Comparison of ENCODE assay signal across 1 cellular context in genomic region chr10:52092390-52092789, GRCh38.
TF ChIP-seq lines count a peak whose summit lies in the region.

No MANE protein-coding gene starts in this region.

TF ChIP-seq in GM23338, 12 proteins besides CTCF, POLR2A, EP300 and RAD21 (continued from another document):
- TF ChIP-seq, protein P1, sequence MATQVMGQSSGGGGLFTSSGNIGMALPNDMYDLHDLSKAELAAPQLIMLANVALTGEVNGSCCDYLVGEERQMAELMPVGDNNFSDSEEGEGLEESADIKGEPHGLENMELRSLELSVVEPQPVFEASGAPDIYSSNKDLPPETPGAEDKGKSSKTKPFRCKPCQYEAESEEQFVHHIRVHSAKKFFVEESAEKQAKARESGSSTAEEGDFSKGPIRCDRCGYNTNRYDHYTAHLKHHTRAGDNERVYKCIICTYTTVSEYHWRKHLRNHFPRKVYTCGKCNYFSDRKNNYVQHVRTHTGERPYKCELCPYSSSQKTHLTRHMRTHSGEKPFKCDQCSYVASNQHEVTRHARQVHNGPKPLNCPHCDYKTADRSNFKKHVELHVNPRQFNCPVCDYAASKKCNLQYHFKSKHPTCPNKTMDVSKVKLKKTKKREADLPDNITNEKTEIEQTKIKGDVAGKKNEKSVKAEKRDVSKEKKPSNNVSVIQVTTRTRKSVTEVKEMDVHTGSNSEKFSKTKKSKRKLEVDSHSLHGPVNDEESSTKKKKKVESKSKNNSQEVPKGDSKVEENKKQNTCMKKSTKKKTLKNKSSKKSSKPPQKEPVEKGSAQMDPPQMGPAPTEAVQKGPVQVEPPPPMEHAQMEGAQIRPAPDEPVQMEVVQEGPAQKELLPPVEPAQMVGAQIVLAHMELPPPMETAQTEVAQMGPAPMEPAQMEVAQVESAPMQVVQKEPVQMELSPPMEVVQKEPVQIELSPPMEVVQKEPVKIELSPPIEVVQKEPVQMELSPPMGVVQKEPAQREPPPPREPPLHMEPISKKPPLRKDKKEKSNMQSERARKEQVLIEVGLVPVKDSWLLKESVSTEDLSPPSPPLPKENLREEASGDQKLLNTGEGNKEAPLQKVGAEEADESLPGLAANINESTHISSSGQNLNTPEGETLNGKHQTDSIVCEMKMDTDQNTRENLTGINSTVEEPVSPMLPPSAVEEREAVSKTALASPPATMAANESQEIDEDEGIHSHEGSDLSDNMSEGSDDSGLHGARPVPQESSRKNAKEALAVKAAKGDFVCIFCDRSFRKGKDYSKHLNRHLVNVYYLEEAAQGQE (IDR thresholded peaks at IDR 0.05; ENCODE audit: unreplicated experiment): no peak
- TF ChIP-seq ETS1 (IDR thresholded peaks at IDR 0.05) (no peak), CREB1 (CRISPR knock-in tag; IDR thresholded peaks at IDR 0.05; ENCODE audit: low read depth) (no peak), ZNF114 (CRISPR knock-in tag; IDR thresholded peaks at IDR 0.05) (no peak), POLR2AphosphoS5 (IDR thresholded peaks at IDR 0.05; ENCODE audit: low read depth) (no peak), NANOG (IDR thresholded peaks at IDR 0.05; ENCODE audit: borderline replicate concordance) (no peak), STAT1 (IDR thresholded peaks at IDR 0.05; ENCODE audit: unreplicated experiment) (no peak), ZNF331 (CRISPR knock-in tag; IDR thresholded peaks at IDR 0.05; ENCODE audit: low read depth) (no peak)
